In the genomic region with DNA sequence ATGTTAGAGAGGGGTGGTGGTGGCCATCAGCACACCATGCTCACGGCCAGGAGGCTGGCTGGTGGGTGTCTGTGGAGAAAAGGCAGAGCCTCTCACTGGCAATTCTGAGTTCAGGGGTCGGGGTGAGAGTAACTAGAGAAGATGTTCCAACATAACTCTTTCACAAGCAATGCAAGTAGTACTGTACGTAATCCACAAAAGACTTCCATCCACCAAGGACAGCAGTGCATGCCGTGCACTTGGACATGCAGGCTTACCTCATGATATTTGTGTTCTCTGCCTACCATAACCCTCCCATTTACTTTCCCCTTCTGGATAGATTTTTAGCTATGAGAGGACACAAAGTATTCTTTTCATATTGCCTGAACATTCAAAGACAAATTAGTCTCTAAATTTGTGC, we compare ENCODE assay signal across 1 cellular context.
TF ChIP-seq lines count a peak whose summit lies in the region.

No MANE protein-coding gene starts in this region.

TF ChIP-seq in HepG2, 621 proteins besides CTCF, POLR2A, EP300 and RAD21:
- TF ChIP-seq ZC3H13 (CRISPR knock-in tag; IDR thresholded peaks at IDR 0.05): no peak
- no peak for TF ChIP-seq ELF4 (CRISPR knock-in tag; IDR thresholded peaks at IDR 0.05; ENCODE audit: borderline replicate concordance)
- 0 out of 2 replicates have a peak, but pooled peaks have one; percentile 27 for TF ChIP-seq ZNF773 (CRISPR knock-in tag; IDR thresholded peaks at IDR 0.05; ENCODE audit: borderline replicate concordance)
- TF ChIP-seq ZBTB39 (CRISPR knock-in tag; IDR thresholded peaks at IDR 0.05): no peak
